Comparison of ENCODE assay signal across 2 cellular contexts in the genomic region with DNA sequence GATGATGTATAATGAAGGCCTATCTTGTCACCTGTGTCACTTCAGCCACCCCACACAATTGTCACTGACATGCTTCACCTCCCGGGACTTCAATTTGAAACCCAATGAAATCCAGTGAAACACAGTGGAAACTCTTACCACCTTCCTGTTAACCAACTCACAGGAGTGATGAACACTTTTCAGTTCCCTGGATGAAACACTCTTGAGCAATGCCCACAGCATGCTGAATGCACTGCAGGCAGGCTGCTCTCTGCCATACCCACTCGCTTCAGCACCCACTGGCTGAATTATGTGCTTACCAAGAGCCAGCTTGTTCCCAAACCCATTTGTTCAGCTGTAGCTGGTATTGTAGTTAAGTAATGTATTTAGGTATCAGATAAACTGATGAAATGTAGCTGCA.
TF ChIP-seq lines count a peak whose summit lies in the region.

No MANE protein-coding gene starts in this region.

TF ChIP-seq in K562, 482 proteins besides CTCF, POLR2A, EP300 and RAD21:
- TF ChIP-seq, protein P1, sequence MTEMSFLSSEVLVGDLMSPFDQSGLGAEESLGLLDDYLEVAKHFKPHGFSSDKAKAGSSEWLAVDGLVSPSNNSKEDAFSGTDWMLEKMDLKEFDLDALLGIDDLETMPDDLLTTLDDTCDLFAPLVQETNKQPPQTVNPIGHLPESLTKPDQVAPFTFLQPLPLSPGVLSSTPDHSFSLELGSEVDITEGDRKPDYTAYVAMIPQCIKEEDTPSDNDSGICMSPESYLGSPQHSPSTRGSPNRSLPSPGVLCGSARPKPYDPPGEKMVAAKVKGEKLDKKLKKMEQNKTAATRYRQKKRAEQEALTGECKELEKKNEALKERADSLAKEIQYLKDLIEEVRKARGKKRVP (CRISPR knock-in tag; IDR thresholded peaks at IDR 0.05), result no peak
- TF ChIP-seq, protein P2, sequence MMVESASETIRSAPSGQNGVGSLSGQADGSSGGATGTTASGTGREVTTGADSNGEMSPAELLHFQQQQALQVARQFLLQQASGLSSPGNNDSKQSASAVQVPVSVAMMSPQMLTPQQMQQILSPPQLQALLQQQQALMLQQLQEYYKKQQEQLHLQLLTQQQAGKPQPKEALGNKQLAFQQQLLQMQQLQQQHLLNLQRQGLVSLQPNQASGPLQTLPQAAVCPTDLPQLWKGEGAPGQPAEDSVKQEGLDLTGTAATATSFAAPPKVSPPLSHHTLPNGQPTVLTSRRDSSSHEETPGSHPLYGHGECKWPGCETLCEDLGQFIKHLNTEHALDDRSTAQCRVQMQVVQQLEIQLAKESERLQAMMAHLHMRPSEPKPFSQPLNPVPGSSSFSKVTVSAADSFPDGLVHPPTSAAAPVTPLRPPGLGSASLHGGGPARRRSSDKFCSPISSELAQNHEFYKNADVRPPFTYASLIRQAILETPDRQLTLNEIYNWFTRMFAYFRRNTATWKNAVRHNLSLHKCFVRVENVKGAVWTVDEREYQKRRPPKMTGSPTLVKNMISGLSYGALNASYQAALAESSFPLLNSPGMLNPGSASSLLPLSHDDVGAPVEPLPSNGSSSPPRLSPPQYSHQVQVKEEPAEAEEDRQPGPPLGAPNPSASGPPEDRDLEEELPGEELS (CRISPR knock-in tag; IDR thresholded peaks at IDR 0.05; ENCODE audit: borderline replicate concordance), result no peak
- TF ChIP-seq PHB2 (IDR thresholded peaks at IDR 0.05; ENCODE audit: low read depth) (no peak), HDGF (IDR thresholded peaks at IDR 0.05) (no peak), ELF4 (CRISPR knock-in tag; IDR thresholded peaks at IDR 0.05) (no peak), SMARCA5 (IDR thresholded peaks at IDR 0.05) (no peak), BACH1 (tag; IDR thresholded peaks at IDR 0.05) (no peak), ZNF384 (IDR thresholded peaks at IDR 0.05; ENCODE audit: low read depth, low read length) (no peak), DPF2 (IDR thresholded peaks at IDR 0.05) (no peak), TEAD4 (IDR thresholded peaks at IDR 0.05; ENCODE audit: low read length) (no peak), TEAD4 (CRISPR knock-in tag; IDR thresholded peaks at IDR 0.05; ENCODE audit: borderline replicate concordance) (no peak), TBL1XR1 (IDR thresholded peaks at IDR 0.05; ENCODE audit: low read length in 2 of 2) (no peak)
- TF ChIP-seq, protein P3, sequence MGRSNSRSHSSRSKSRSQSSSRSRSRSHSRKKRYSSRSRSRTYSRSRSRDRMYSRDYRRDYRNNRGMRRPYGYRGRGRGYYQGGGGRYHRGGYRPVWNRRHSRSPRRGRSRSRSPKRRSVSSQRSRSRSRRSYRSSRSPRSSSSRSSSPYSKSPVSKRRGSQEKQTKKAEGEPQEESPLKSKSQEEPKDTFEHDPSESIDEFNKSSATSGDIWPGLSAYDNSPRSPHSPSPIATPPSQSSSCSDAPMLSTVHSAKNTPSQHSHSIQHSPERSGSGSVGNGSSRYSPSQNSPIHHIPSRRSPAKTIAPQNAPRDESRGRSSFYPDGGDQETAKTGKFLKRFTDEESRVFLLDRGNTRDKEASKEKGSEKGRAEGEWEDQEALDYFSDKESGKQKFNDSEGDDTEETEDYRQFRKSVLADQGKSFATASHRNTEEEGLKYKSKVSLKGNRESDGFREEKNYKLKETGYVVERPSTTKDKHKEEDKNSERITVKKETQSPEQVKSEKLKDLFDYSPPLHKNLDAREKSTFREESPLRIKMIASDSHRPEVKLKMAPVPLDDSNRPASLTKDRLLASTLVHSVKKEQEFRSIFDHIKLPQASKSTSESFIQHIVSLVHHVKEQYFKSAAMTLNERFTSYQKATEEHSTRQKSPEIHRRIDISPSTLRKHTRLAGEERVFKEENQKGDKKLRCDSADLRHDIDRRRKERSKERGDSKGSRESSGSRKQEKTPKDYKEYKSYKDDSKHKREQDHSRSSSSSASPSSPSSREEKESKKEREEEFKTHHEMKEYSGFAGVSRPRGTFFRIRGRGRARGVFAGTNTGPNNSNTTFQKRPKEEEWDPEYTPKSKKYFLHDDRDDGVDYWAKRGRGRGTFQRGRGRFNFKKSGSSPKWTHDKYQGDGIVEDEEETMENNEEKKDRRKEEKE (IDR thresholded peaks at IDR 0.05; ENCODE audit: borderline replicate concordance in 1 of 2, control insufficient read depth in 1 of 2, low read depth in 2 of 2, low read length in 1 of 2), result no peak

TF ChIP-seq in GM12891, 5 proteins besides CTCF, POLR2A, EP300 and RAD21:
- no peak for TF ChIP-seq SPI1 (IDR thresholded peaks at IDR 0.05; ENCODE audit: low read depth, low read length)
- no peak for TF ChIP-seq TAF1 (IDR thresholded peaks at IDR 0.05; ENCODE audit: low read depth, low read length)
- TF ChIP-seq PAX5 (IDR thresholded peaks at IDR 0.05; ENCODE audit: insufficient read depth, low read length, severe bottlenecking), result no peak
- no peak for TF ChIP-seq POLR2AphosphoS5 (IDR thresholded peaks at IDR 0.05; ENCODE audit: low read depth, low read length)
- TF ChIP-seq POU2F2 (IDR thresholded peaks at IDR 0.05; ENCODE audit: low read depth, low read length), result no peak
TF ChIP-seq in GM12891: peak in this region for 0.
